ENCODE assay signal across 1 cellular context in genomic region chr5:149345147-149345891, GRCh38.
A peak's percentile ranks its signal among the peaks of the same experiment; 100 is the strongest.
TF ChIP-seq lines count a peak whose summit lies in the region.

A gene with protein sequence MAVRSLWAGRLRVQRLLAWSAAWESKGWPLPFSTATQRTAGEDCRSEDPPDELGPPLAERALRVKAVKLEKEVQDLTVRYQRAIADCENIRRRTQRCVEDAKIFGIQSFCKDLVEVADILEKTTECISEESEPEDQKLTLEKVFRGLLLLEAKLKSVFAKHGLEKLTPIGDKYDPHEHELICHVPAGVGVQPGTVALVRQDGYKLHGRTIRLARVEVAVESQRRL (plus strand): TSS chr5:149345499. CDS start chr5:149345540, 41 bp downstream.

TF ChIP-seq in K562, 482 proteins besides CTCF, POLR2A, EP300 and RAD21 (continued from another document and continues in another):
- TF ChIP-seq, protein P1, sequence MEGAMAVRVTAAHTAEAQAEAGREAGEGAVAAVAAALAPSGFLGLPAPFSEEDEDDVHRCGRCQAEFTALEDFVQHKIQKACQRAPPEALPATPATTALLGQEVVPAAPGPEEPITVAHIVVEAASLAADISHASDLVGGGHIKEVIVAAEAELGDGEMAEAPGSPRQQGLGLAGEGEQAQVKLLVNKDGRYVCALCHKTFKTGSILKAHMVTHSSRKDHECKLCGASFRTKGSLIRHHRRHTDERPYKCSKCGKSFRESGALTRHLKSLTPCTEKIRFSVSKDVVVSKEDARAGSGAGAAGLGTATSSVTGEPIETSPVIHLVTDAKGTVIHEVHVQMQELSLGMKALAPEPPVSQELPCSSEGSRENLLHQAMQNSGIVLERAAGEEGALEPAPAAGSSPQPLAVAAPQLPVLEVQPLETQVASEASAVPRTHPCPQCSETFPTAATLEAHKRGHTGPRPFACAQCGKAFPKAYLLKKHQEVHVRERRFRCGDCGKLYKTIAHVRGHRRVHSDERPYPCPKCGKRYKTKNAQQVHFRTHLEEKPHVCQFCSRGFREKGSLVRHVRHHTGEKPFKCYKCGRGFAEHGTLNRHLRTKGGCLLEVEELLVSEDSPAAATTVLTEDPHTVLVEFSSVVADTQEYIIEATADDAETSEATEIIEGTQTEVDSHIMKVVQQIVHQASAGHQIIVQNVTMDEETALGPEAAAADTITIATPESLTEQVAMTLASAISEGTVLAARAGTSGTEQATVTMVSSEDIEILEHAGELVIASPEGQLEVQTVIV (CRISPR knock-in tag; IDR thresholded peaks at IDR 0.05; ENCODE audit: borderline replicate concordance) = no peak
- TF ChIP-seq ZBTB33 (CRISPR knock-in tag; IDR thresholded peaks at IDR 0.05) = no peak; the same call in 1 of the 2 replicates
- TF ChIP-seq SMARCA4 (IDR thresholded peaks at IDR 0.05) = peak; percentile 7; the same call in 1 of the 2 replicates
- 0 out of 2 replicates have a peak, but pooled peaks have one; percentile 47 for TF ChIP-seq MEF2A (IDR thresholded peaks at IDR 0.05; ENCODE audit: control insufficient read depth, low read depth, low read length)
- TF ChIP-seq BRCA1 (IDR thresholded peaks at IDR 0.05) = no peak
- no peak for TF ChIP-seq BRCA1 (CRISPR knock-in tag; IDR thresholded peaks at IDR 0.05)
- TF ChIP-seq ZBTB40 (IDR thresholded peaks at IDR 0.05) = peak; percentile 99
- no peak for TF ChIP-seq ZBTB40 (CRISPR knock-in tag; IDR thresholded peaks at IDR 0.05)
- TF ChIP-seq, protein P2, sequence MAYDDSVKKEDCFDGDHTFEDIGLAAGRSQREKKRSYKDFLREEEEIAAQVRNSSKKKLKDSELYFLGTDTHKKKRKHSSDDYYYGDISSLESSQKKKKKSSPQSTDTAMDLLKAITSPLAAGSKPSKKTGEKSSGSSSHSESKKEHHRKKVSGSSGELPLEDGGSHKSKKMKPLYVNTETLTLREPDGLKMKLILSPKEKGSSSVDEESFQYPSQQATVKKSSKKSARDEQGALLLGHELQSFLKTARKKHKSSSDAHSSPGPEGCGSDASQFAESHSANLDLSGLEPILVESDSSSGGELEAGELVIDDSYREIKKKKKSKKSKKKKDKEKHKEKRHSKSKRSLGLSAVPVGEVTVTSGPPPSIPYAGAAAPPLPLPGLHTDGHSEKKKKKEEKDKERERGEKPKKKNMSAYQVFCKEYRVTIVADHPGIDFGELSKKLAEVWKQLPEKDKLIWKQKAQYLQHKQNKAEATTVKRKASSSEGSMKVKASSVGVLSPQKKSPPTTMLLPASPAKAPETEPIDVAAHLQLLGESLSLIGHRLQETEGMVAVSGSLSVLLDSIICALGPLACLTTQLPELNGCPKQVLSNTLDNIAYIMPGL (CRISPR knock-in tag; IDR thresholded peaks at IDR 0.05) = peak; percentile 36; the same call in 1 of the 2 replicates
- no peak for TF ChIP-seq KDM2B (CRISPR knock-in tag; IDR thresholded peaks at IDR 0.05)
- TF ChIP-seq TRIM24 (IDR thresholded peaks at IDR 0.05) = peak in 1 of 2 experiments; percentile 98; a peak in 2 of 4 replicates
- TF ChIP-seq RUNX1 (IDR thresholded peaks at IDR 0.05; ENCODE audit: low read depth) = no peak
- TF ChIP-seq FOXA1 (IDR thresholded peaks at IDR 0.05; ENCODE audit: borderline replicate concordance) = no peak
- TF ChIP-seq E2F3 (CRISPR knock-in tag; IDR thresholded peaks at IDR 0.05) = peak; percentile 22; the same call in 1 of the 2 replicates
- peak in 1 of 2 experiments; percentile 52; a peak in 2 of 4 replicates for TF ChIP-seq TEAD1 (CRISPR knock-in tag; IDR thresholded peaks at IDR 0.05)
- TF ChIP-seq, protein P3, sequence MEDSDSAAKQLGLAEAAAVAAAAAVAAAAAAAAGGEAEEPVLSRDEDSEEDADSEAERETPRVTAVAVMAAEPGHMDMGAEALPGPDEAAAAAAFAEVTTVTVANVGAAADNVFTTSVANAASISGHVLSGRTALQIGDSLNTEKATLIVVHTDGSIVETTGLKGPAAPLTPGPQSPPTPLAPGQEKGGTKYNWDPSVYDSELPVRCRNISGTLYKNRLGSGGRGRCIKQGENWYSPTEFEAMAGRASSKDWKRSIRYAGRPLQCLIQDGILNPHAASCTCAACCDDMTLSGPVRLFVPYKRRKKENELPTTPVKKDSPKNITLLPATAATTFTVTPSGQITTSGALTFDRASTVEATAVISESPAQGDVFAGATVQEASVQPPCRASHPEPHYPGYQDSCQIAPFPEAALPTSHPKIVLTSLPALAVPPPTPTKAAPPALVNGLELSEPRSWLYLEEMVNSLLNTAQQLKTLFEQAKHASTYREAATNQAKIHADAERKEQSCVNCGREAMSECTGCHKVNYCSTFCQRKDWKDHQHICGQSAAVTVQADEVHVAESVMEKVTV (CRISPR knock-in tag; IDR thresholded peaks at IDR 0.05) = 0 out of 2 replicates have a peak, but pooled peaks have one; percentile 1
- TF ChIP-seq HDGF (IDR thresholded peaks at IDR 0.05) = peak; percentile 75; the same call in 1 of the 2 replicates
- TF ChIP-seq HNRNPH1 (optimal IDR thresholded peaks at IDR 0.05; ENCODE audit: low read depth, low read length) = no peak
- TF ChIP-seq E2F6 (IDR thresholded peaks at IDR 0.05; ENCODE audit: borderline replicate concordance in 1 of 2, extremely low read depth in 1 of 2, insufficient read depth in 1 of 2, insufficient read length in 1 of 2, low read depth in 1 of 2, low read length in 1 of 2, poor library complexity in 1 of 2, severe bottlenecking in 1 of 2) = peak; percentile 80 to 88
- TF ChIP-seq ARID4B (CRISPR knock-in tag; IDR thresholded peaks at IDR 0.05) = peak; percentile 80; the same call in 1 of the 2 replicates
- no peak for TF ChIP-seq RBM34 (IDR thresholded peaks at IDR 0.05; ENCODE audit: borderline replicate concordance, insufficient read depth, low read length)
- TF ChIP-seq RBBP5 (IDR thresholded peaks at IDR 0.05; ENCODE audit: borderline replicate concordance, insufficient read depth, low read length, poor library complexity, severe bottlenecking) = peak; percentile 58
- TF ChIP-seq CXXC5 (CRISPR knock-in tag; IDR thresholded peaks at IDR 0.05) = peak; percentile 93
- TF ChIP-seq, protein P4, sequence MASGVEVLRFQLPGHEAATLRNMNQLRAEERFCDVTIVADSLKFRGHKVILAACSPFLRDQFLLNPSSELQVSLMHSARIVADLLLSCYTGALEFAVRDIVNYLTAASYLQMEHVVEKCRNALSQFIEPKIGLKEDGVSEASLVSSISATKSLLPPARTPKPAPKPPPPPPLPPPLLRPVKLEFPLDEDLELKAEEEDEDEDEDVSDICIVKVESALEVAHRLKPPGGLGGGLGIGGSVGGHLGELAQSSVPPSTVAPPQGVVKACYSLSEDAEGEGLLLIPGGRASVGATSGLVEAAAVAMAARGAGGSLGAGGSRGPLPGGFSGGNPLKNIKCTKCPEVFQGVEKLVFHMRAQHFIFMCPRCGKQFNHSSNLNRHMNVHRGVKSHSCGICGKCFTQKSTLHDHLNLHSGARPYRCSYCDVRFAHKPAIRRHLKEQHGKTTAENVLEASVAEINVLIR (CRISPR knock-in tag; IDR thresholded peaks at IDR 0.05) = no peak
- TF ChIP-seq ZBTB17 (CRISPR knock-in tag; IDR thresholded peaks at IDR 0.05) = peak; percentile 57
- TF ChIP-seq SUPT5H (IDR thresholded peaks at IDR 0.05) = peak; percentile 96
- peak; percentile 69 to 91; a peak in 3 of 4 replicates for TF ChIP-seq RCOR1 (IDR thresholded peaks at IDR 0.05; ENCODE audit: borderline replicate concordance in 1 of 2, low read depth in 2 of 2, low read length in 2 of 2)
- TF ChIP-seq MTF1 (CRISPR knock-in tag; IDR thresholded peaks at IDR 0.05; ENCODE audit: borderline replicate concordance) = no peak
- TF ChIP-seq ADNP (tag; IDR thresholded peaks at IDR 0.05) = peak; percentile 98
- peak; percentile 32; the same call in 1 of the 2 replicates for TF ChIP-seq SOX6 (IDR thresholded peaks at IDR 0.05)
